In genomic region chr22:31049815-31050420, GRCh38 we compare ENCODE assay signal across 31 cellular contexts. TPM values are rescaled to one million over a fixed set of nuclear protein-coding genes. Genes with fewer than 3 reads are reported as not detected.
DNase-seq lines count a peak whose midpoint lies in the region; ATAC-seq and TF ChIP-seq lines count a peak whose summit lies in the region.
"Had no signal": no experiment of that assay in that cellular context is flagged by ENCODE, and none has a peak within 500 bp of the region (broad histone marks: within the 10 kb centered on the region; RNA-seq: fewer than 3 reads in every experiment).

No MANE protein-coding gene starts in this region.

- no peak for ATAC-seq in GM18502 (IDR thresholded peaks at IDR 0.05; ENCODE audit: poor library complexity, unreplicated experiment)
- ATAC-seq: activated CD4-positive, alpha-beta T cell treated with anti-CD3 and anti-CD28 coated beads for 36 hours; activated CD8-positive, alpha-beta T cell treated with anti-CD3 and anti-CD28 coated beads, Interleukin-2, amount 10 ng/mL, durations not matched to agents 7 days and 5 days; naive thymus-derived CD4-positive, alpha-beta T cell had no signal

- no peak overlapping the region for H3K27ac ChIP-seq in osteoblast (ENCODE audit: low read depth, low read length)
- H3K27ac ChIP-seq: brain microvascular endothelial cell, prostate gland, suprapubic skin, VCaP had no signal

- no peak for TF ChIP-seq CTCF in fibroblast of villous mesenchyme (IDR thresholded peaks at IDR 0.05; ENCODE audit: insufficient read depth, low read depth, low read length)
- TF ChIP-seq CTCF in osteoblast (IDR thresholded peaks at IDR 0.05; ENCODE audit: extremely low read depth, low read depth, low read length): no peak

- H3K4me3 ChIP-seq in fibroblast of villous mesenchyme (ENCODE audit: low read depth, low read length) (no peak overlapping the region), osteoblast (ENCODE audit: insufficient read depth, low read length) (no peak overlapping the region)
- H3K4me3 ChIP-seq: adrenal gland, MG63, prostate gland, suprapubic skin had no signal

- H4K20me1 ChIP-seq in osteoblast (ENCODE audit: insufficient read depth, low read length): no peaks in the 10 kb centered on the region

- H3K4me1 ChIP-seq in osteoblast (ENCODE audit: insufficient read depth, low read length): peaks cover 5% of the 10 kb centered on the region

- H3K36me3 ChIP-seq in osteoblast (ENCODE audit: insufficient read depth, low read length): no peaks in the 10 kb centered on the region
- H3K36me3 ChIP-seq: adrenal gland, brain microvascular endothelial cell, MG63, prostate gland, suprapubic skin had no signal

- H3K9me3 ChIP-seq in osteoblast (ENCODE audit: low read depth, low read length): no peaks in the 10 kb centered on the region
- H3K9me3 ChIP-seq: adrenal gland, Caco-2, MG63, prostate gland, suprapubic skin had no signal

- peak; percentile 46 for DNase-seq in EL
- DNase-seq in NCI-H226: peak; percentile 26
- DNase-seq in fibroblast of villous mesenchyme (ENCODE audit: low read depth): peak; percentile 55
- DNase-seq in osteoblast (ENCODE audit: insufficient read length, low spot score, missing footprints): peak; percentile 14
- no peak for DNase-seq in activated CD4-positive, alpha-beta T cell treated with anti-CD3 and anti-CD28 coated beads, Interleukin-2, amount 50 U/mL, for 48 hours
- DNase-seq in DMS 273 treated with DMSO at 0.1 percent for 48 hours (lab: John Stamatoyannopoulos, UW): no peak
- DNase-seq in GOT3 (lab: John Stamatoyannopoulos, UW): no peak
- DNase-seq: activated CD4-positive, alpha-beta T cell treated with anti-CD3 and anti-CD28 coated beads for 36 hours; activated CD8-positive, alpha-beta T cell treated with anti-CD3 and anti-CD28 coated beads, Interleukin-2, amount 10 ng/mL, durations not matched to agents 7 days and 5 days; activated naive CD4-positive, alpha-beta T cell treated with anti-CD3 and anti-CD28 coated beads for 36 hours; brain microvascular endothelial cell; Caco-2; DMS79; HFFc6; immature natural killer cell; KBM-7; MG63; midbrain; naive thymus-derived CD4-positive, alpha-beta T cell; NCI-H1105; NCI-H1930; NCI-H524 treated with DMSO at 0.1 percent for 48 hours; nucleus accumbens; SIG-M5; stimulated activated naive CD4-positive, alpha-beta T cell; T-helper 9 cell had no signal

- H2AFZ ChIP-seq in osteoblast (ENCODE audit: low read length): no peak overlapping the region

- no peaks in the 10 kb centered on the region for H3K79me2 ChIP-seq in osteoblast (ENCODE audit: insufficient read depth, low read length)

- no peak overlapping the region for H3K4me2 ChIP-seq in osteoblast (ENCODE audit: insufficient read depth, low read length)

- no peaks in the 10 kb centered on the region for H3K27me3 ChIP-seq in osteoblast (ENCODE audit: insufficient read depth, low read length)
- H3K27me3 ChIP-seq: adrenal gland, brain microvascular endothelial cell, MG63, suprapubic skin had no signal

RNA-seq across cellular contexts. Expression of gene SMTN, which starts 31.2 kb away (rescaled TPM):
- 75.7 and 94.1 TPM in 2 replicates for total RNA-seq in fibroblast of villous mesenchyme
- 30.6 and 31.5 TPM in 2 replicates for total RNA-seq in osteoblast

RNA-seq across cellular contexts. Expression of gene SELENOM, which starts 57.5 kb away (rescaled TPM):
- total RNA-seq in fibroblast of villous mesenchyme: 152 and 155 TPM in 2 replicates
- total RNA-seq in osteoblast: 140 and 157 TPM in 2 replicates

Comparison
In these comparisons a context has a peak if more than half of its experiments do, and no peak if none do; other contexts are left out.
1. DNase-seq: peak in EL (single experiment), NCI-H226 (single experiment), fibroblast of villous mesenchyme (single experiment) and osteoblast (single experiment); none in activated CD4-positive, alpha-beta T cell treated with anti-CD3 and anti-CD28 coated beads, Interleukin-2, amount 50 U/mL, for 48 hours (0 of 2), DMS 273 treated with DMSO at 0.1 percent for 48 hours (single experiment) and GOT3 (single experiment).